In the genomic region with DNA sequence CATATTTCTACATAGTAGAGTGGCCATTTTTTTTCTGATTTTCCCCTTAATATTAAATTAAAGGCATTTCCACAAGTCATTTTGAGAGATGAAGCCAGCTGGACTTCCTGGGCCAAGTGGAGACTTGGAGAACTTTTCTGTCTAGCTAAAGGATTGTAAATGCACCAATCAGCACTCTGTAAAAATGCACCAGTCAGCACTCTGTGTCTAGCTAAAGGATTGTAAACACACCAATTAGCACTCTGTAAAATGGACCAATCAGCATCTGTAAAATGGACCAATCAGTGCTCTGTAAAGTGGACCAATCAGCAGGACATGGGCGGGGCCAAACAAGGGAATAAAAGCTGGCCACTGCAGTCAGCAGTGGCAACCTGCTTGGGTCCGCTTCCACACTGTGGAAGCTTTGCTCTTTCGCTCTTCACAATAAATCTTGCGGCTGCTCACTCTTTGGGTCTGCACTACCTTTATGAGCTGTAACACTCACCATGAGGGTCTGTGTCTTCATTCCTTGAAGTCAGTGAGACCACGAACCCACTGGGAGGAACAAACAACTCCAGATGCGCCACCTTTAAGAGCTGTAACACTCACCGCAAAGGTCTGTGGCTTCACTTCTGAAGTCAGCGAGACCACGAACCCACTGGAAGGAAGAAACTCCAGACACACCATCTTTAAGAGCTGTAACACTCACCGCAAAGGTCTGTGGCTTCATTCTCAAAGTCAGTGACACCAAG, we compare ENCODE assay signal across 8 cellular contexts. TPM values are rescaled to one million over a fixed set of nuclear protein-coding genes. Genes with fewer than 3 reads are reported as not detected.
DNase-seq lines count a peak whose midpoint lies in the region; ATAC-seq and TF ChIP-seq lines count a peak whose summit lies in the region.
"Not testable (repeated sequence)": the region's sequence is repeated elsewhere in the genome, so short reads cannot be mapped to it uniquely, and the experiment has no call there.

No MANE protein-coding gene starts in this region.

- POLR2A ChIA-PET in CD8-positive, alpha-beta T cell (lab: Charles Lee); T-cell (lab: Charles Lee): not testable (repeated sequence)
- POLR2A ChIA-PET in activated CD4-positive, alpha-beta memory T cell treated with anti-CD3 and anti-CD28 coated beads, Interleukin-2, amount 10 ng/mL, durations not matched to agents 7 days and 5 days (lab: Charles Lee), result interaction anchor here (0.9 to 1.9 kb wide), 2 partner anchors 25 to 32 kb away, joined by 3 to 12 read pairs; partner anchors contain the start of gene TBC1D5
- POLR2A ChIA-PET in naive thymus-derived CD4-positive, alpha-beta T cell (lab: Charles Lee), result interaction anchor here (1.4 kb wide), 1 partner anchor 32 kb away, joined by 4 read pairs; the partner anchor contains the start of gene TBC1D5

- TF ChIP-seq CTCF in CD8-positive, alpha-beta T cell (IDR thresholded peaks at IDR 0.05), result not testable (repeated sequence)

- not testable (repeated sequence) for H3K9me3 ChIP-seq in CD8-positive, alpha-beta T cell (ENCODE audit: low read length); naive thymus-derived CD4-positive, alpha-beta T cell (ENCODE audit: control insufficient read depth in 2 of 3, low read length in 3 of 3)

- H3K4me3 ChIP-seq in CD8-positive, alpha-beta T cell (ENCODE audit: low read depth, low read length); naive thymus-derived CD4-positive, alpha-beta T cell (ENCODE audit: low read length): not testable (repeated sequence)

- peak; percentile 75 for ATAC-seq in CD8-positive, alpha-beta T cell
- ATAC-seq in T-cell (replicated peaks in 1 of 4), result peak; percentile 63 to 79 (median 68)
- peak; percentile 78 to 85 for ATAC-seq in activated naive CD4-positive, alpha-beta T cell treated with anti-CD3 and anti-CD28 coated beads, Interleukin-2, amount 50 U/mL, for 72 hours
- ATAC-seq in naive thymus-derived CD4-positive, alpha-beta T cell, result peak; percentile 54
- peak; percentile 69 for ATAC-seq in stimulated activated naive B cell treated with anti-CD40 and anti-IgM and Interleukin-4, amounts not matched to agents 10 μg/mL and 1 μg/mL and 100 μg/mL, for 72 hours (replicated peaks)

- H3K4me3 Mint-ChIP-seq in CD8-positive, alpha-beta T cell, result peak overlapping the region; percentile 67
- peak overlapping the region; percentile 48 to 57 (median 51) for H3K4me3 Mint-ChIP-seq in T-cell
- peak overlapping the region; percentile 65 for H3K4me3 Mint-ChIP-seq in activated CD4-positive, alpha-beta memory T cell treated with anti-CD3 and anti-CD28 coated beads, Interleukin-2, amount 10 ng/mL, durations not matched to agents 7 days and 5 days
- H3K4me3 Mint-ChIP-seq in naive thymus-derived CD4-positive, alpha-beta T cell, result peak overlapping the region; percentile 38 to 85 (median 68)
- H3K4me3 Mint-ChIP-seq in stimulated activated naive B cell treated with anti-CD40 and anti-IgM and Interleukin-4, amounts not matched to agents 10 μg/mL and 1 μg/mL and 100 μg/mL, for 72 hours, result peak overlapping the region in 1 of 2 donors; percentile 10

- peaks cover 14% of the 10 kb centered on the region for H3K4me1 Mint-ChIP-seq in CD8-positive, alpha-beta T cell (ENCODE audit: low read depth)
- H3K4me1 Mint-ChIP-seq in T-cell, result peaks cover 14 to 17% (median 17%) of the 10 kb centered on the region in 3 donors
- H3K4me1 Mint-ChIP-seq in activated CD4-positive, alpha-beta memory T cell treated with anti-CD3 and anti-CD28 coated beads, Interleukin-2, amount 10 ng/mL, durations not matched to agents 7 days and 5 days, result peaks cover 21% of the 10 kb centered on the region
- peaks cover 8 to 41% (median 16%) of the 10 kb centered on the region in 7 donors for H3K4me1 Mint-ChIP-seq in naive thymus-derived CD4-positive, alpha-beta T cell
- peaks cover 6 to 14% of the 10 kb centered on the region in 2 donors for H3K4me1 Mint-ChIP-seq in stimulated activated naive B cell treated with anti-CD40 and anti-IgM and Interleukin-4, amounts not matched to agents 10 μg/mL and 1 μg/mL and 100 μg/mL, for 72 hours

- H3K27ac ChIP-seq in CD8-positive, alpha-beta T cell (ENCODE audit: low read depth, low read length); naive thymus-derived CD4-positive, alpha-beta T cell (ENCODE audit: low read depth, low read length): not testable (repeated sequence)

- peak; percentile 9 to 72 (median 44) for DNase-seq in CD8-positive, alpha-beta T cell
- DNase-seq in T-cell, result peak in 33 of 34 experiments; percentile 3 to 60 (median 24)
- DNase-seq in activated CD4-positive, alpha-beta memory T cell treated with anti-CD3 and anti-CD28 coated beads, Interleukin-2, amount 10 ng/mL, durations not matched to agents 7 days and 5 days, result peak; percentile 73
- peak; percentile 66 to 75 for DNase-seq in activated T-cell treated with anti-CD3 and anti-CD28 coated beads, Interleukin-2, amount 50 U/mL, for 48 hours
- DNase-seq in activated naive CD4-positive, alpha-beta T cell treated with anti-CD3 and anti-CD28 coated beads, Interleukin-2, amount 50 U/mL, for 72 hours (ENCODE audit: low spot score in 2 of 2), result peak; percentile 58 to 64
- peak in 8 of 9 donors; percentile 15 to 51 (median 36) for DNase-seq in naive thymus-derived CD4-positive, alpha-beta T cell
- DNase-seq in stimulated activated CD4-positive, alpha-beta T cell treated with anti-CD3 and anti-CD28 coated beads, TNF-alpha, amount 100 ng/mL, for 48 hours (ENCODE audit: low read depth in 3 of 3), result peak; percentile 2 to 46 (median 44)
- DNase-seq in stimulated activated naive B cell treated with anti-CD40 and anti-IgM and Interleukin-4, amounts not matched to agents 10 μg/mL and 1 μg/mL and 100 μg/mL, for 72 hours, result peak; percentile 29

- H3K27me3 ChIP-seq in CD8-positive, alpha-beta T cell (ENCODE audit: insufficient read depth, low read length); naive thymus-derived CD4-positive, alpha-beta T cell (ENCODE audit: control insufficient read depth in 2 of 2, insufficient read depth in 2 of 2, low read length in 2 of 2): not testable (repeated sequence)

- H3K27ac Mint-ChIP-seq in CD8-positive, alpha-beta T cell; T-cell; activated naive CD4-positive, alpha-beta T cell treated with anti-CD3 and anti-CD28 coated beads, Interleukin-2, amount 50 U/mL, for 72 hours; stimulated activated naive B cell treated with anti-CD40 and anti-IgM and Interleukin-4, amounts not matched to agents 10 μg/mL and 1 μg/mL and 100 μg/mL, for 72 hours: not testable (repeated sequence)
- H3K27ac Mint-ChIP-seq in activated CD4-positive, alpha-beta memory T cell treated with anti-CD3 and anti-CD28 coated beads, Interleukin-2, amount 10 ng/mL, durations not matched to agents 7 days and 5 days, result peak overlapping the region; percentile 70
- peak overlapping the region in 2 of 9 donors; percentile 27 to 88 for H3K27ac Mint-ChIP-seq in naive thymus-derived CD4-positive, alpha-beta T cell

- intact Hi-C loops in CD8-positive, alpha-beta T cell (cut with DNase I, micrococcal nuclease), result not testable (repeated sequence)
- intact Hi-C loops in naive thymus-derived CD4-positive, alpha-beta T cell (cut with micrococcal nuclease), result loop anchor here in 1 of 2 donors (1.0 kb wide), 1 partner anchor 32 kb away; the partner anchor contains the start of gene TBC1D5

- not testable (repeated sequence) for H3K36me3 ChIP-seq in CD8-positive, alpha-beta T cell (ENCODE audit: insufficient read depth, low read length); naive thymus-derived CD4-positive, alpha-beta T cell (ENCODE audit: control insufficient read depth in 2 of 3, insufficient read depth in 3 of 3, low read length in 3 of 3)

- H3K9me3 Mint-ChIP-seq in CD8-positive, alpha-beta T cell; T-cell; activated CD4-positive, alpha-beta memory T cell treated with anti-CD3 and anti-CD28 coated beads, Interleukin-2, amount 10 ng/mL, durations not matched to agents 7 days and 5 days; activated naive CD4-positive, alpha-beta T cell treated with anti-CD3 and anti-CD28 coated beads, Interleukin-2, amount 50 U/mL, for 72 hours; stimulated activated naive B cell treated with anti-CD40 and anti-IgM and Interleukin-4, amounts not matched to agents 10 μg/mL and 1 μg/mL and 100 μg/mL, for 72 hours: not testable (repeated sequence)
- H3K9me3 Mint-ChIP-seq in naive thymus-derived CD4-positive, alpha-beta T cell, result peaks cover 0 to 13% (median 0%) of the 10 kb centered on the region in 11 donors

- not testable (repeated sequence) for H3K4me1 ChIP-seq in CD8-positive, alpha-beta T cell (ENCODE audit: insufficient read depth, low read length); naive thymus-derived CD4-positive, alpha-beta T cell (ENCODE audit: control insufficient read depth in 2 of 2, insufficient read depth in 2 of 2, low read length in 2 of 2)

- H3K36me3 Mint-ChIP-seq in CD8-positive, alpha-beta T cell; T-cell; stimulated activated naive B cell treated with anti-CD40 and anti-IgM and Interleukin-4, amounts not matched to agents 10 μg/mL and 1 μg/mL and 100 μg/mL, for 72 hours: not testable (repeated sequence)
- H3K36me3 Mint-ChIP-seq in activated CD4-positive, alpha-beta memory T cell treated with anti-CD3 and anti-CD28 coated beads, Interleukin-2, amount 10 ng/mL, durations not matched to agents 7 days and 5 days (ENCODE audit: low read depth), result peaks cover 18% of the 10 kb centered on the region
- H3K36me3 Mint-ChIP-seq in activated naive CD4-positive, alpha-beta T cell treated with anti-CD3 and anti-CD28 coated beads, Interleukin-2, amount 50 U/mL, for 72 hours, result peaks cover 0 to 28% of the 10 kb centered on the region in 2 donors
- H3K36me3 Mint-ChIP-seq in naive thymus-derived CD4-positive, alpha-beta T cell, result peaks cover 0 to 54% (median 0%) of the 10 kb centered on the region in 5 donors

- H3K27me3 Mint-ChIP-seq in CD8-positive, alpha-beta T cell (ENCODE audit: low read depth), result peaks cover 23% of the 10 kb centered on the region
- not testable (repeated sequence) for H3K27me3 Mint-ChIP-seq in T-cell; activated CD4-positive, alpha-beta memory T cell treated with anti-CD3 and anti-CD28 coated beads, Interleukin-2, amount 10 ng/mL, durations not matched to agents 7 days and 5 days
- H3K27me3 Mint-ChIP-seq in naive thymus-derived CD4-positive, alpha-beta T cell, result peaks cover 7 to 13% (median 11%) of the 10 kb centered on the region in 5 donors
- H3K27me3 Mint-ChIP-seq in stimulated activated naive B cell treated with anti-CD40 and anti-IgM and Interleukin-4, amounts not matched to agents 10 μg/mL and 1 μg/mL and 100 μg/mL, for 72 hours, result peaks cover 4 to 10% of the 10 kb centered on the region in 2 donors

- CTCF ChIA-PET in CD8-positive, alpha-beta T cell (lab: Charles Lee), result interaction anchor here (1.4 kb wide), 1 partner anchor 67 kb away, joined by 3 read pairs; no protein-coding TSS in a partner anchor
- CTCF ChIA-PET in T-cell (lab: Charles Lee), result interaction anchor here in 1 of 2 donors (0.7 kb wide), 1 partner anchor 30 kb away, joined by 3 read pairs; no protein-coding TSS in a partner anchor
- CTCF ChIA-PET in activated CD4-positive, alpha-beta memory T cell treated with anti-CD3 and anti-CD28 coated beads, Interleukin-2, amount 10 ng/mL, durations not matched to agents 7 days and 5 days (lab: Charles Lee), result interaction anchor here (1.2 to 1.5 kb wide), 2 partner anchors 32 to 57 kb away, joined by 3 to 4 read pairs; partner anchors contain the start of gene TBC1D5
- CTCF ChIA-PET in naive thymus-derived CD4-positive, alpha-beta T cell (lab: Charles Lee), result not testable (repeated sequence)

RNA-seq across cellular contexts. Expression of gene TBC1D5, which starts 31.9 kb away (rescaled TPM):
- total RNA-seq in CD8-positive, alpha-beta T cell, result 10 to 100 TPM; 29.7 to 30.0 TPM
- 10 to 100 TPM; 28.5 to 48.7 (median 39.4) TPM for total RNA-seq in T-cell
- total RNA-seq in activated CD4-positive, alpha-beta memory T cell treated with anti-CD3 and anti-CD28 coated beads, Interleukin-2, amount 10 ng/mL, durations not matched to agents 7 days and 5 days, result 10 to 100 TPM; 49.9 to 50.8 TPM
- total RNA-seq in activated naive CD4-positive, alpha-beta T cell treated with anti-CD3 and anti-CD28 coated beads, Interleukin-2, amount 50 U/mL, for 72 hours, result 10 to 100 TPM; 54.8 to 55.9 TPM
- total RNA-seq in naive thymus-derived CD4-positive, alpha-beta T cell, result 10 to 100 TPM; 30.5 to 54.0 (median 40.3) TPM
- 10 to 100 TPM; 30.6 to 31.7 TPM for polyA plus RNA-seq in naive thymus-derived CD4-positive, alpha-beta T cell
